24 cellular contexts compared by ENCODE assay signal in genomic region chr3:133016838-133017309, GRCh38. TPM values are rescaled to one million over a fixed set of nuclear protein-coding genes. Genes with fewer than 3 reads are reported as not detected.
"Had no signal": no experiment of that assay in that cellular context is flagged by ENCODE, and none has a peak within 500 bp of the region (broad histone marks: within the 10 kb centered on the region; RNA-seq: fewer than 3 reads in every experiment).

No MANE protein-coding gene starts in this region.

- H3K27me3 ChIP-seq: adrenal gland had no signal

- ATAC-seq: activated CD8-positive, alpha-beta T cell treated with anti-CD3 and anti-CD28 coated beads for 36 hours; activated T-cell treated with anti-CD3 and anti-CD28 coated beads, Interleukin-2, amount 50 U/mL, for 72 hours had no signal

- H3K27ac ChIP-seq: adrenal gland, PC-9, SK-N-MC, WERI-Rb-1 had no signal

- FAIRE-seq: colon had no signal

- H3K4me1 ChIP-seq: adrenal gland had no signal

- H3K36me3 ChIP-seq: adrenal gland, WERI-Rb-1 had no signal

- H3K4me1 Mint-ChIP-seq: activated naive CD8-positive, alpha-beta T cell treated with anti-CD3 and anti-CD28 coated beads, Interleukin-2, amount 10 ng/mL, durations not matched to agents 7 days and 5 days had no signal

- H3K4me3 ChIP-seq: adrenal gland, PC-9, SK-N-MC had no signal

- H2AFZ ChIP-seq: PC-9 had no signal

- H3K27ac Mint-ChIP-seq: activated CD8-positive, alpha-beta T cell treated with anti-CD3 and anti-CD28 coated beads for 36 hours; activated naive CD8-positive, alpha-beta T cell treated with anti-CD3 and anti-CD28 coated beads, Interleukin-2, amount 10 ng/mL, durations not matched to agents 7 days and 5 days; activated T-cell treated with anti-CD3 and anti-CD28 coated beads, Interleukin-2, amount 50 U/mL, for 72 hours; T-helper 1 cell treated with Interleukin-12 subunit alpha and Interleukin-12 subunit beta and Interleukin-4 antibody, amounts not matched to agents 30 μg/mL and 1 μg/mL, for 36 hours had no signal

- H3K9me3 ChIP-seq: adrenal gland had no signal

- H3K36me3 Mint-ChIP-seq: activated naive CD8-positive, alpha-beta T cell treated with anti-CD3 and anti-CD28 coated beads, Interleukin-2, amount 10 ng/mL, durations not matched to agents 7 days and 5 days had no signal

- H3K4me3 Mint-ChIP-seq: activated CD8-positive, alpha-beta T cell treated with anti-CD3 and anti-CD28 coated beads for 36 hours; activated naive CD8-positive, alpha-beta T cell treated with anti-CD3 and anti-CD28 coated beads, Interleukin-2, amount 10 ng/mL, durations not matched to agents 7 days and 5 days; activated T-cell treated with anti-CD3 and anti-CD28 coated beads, Interleukin-2, amount 50 U/mL, for 72 hours; T-helper 1 cell treated with Interleukin-12 subunit alpha and Interleukin-12 subunit beta and Interleukin-4 antibody, amounts not matched to agents 30 μg/mL and 1 μg/mL, for 36 hours had no signal

- DNase-seq: activated CD4-positive, alpha-beta T cell treated with anti-CD3 and anti-CD28 coated beads for 4 hours; activated CD8-positive, alpha-beta memory T cell treated with anti-CD3 and anti-CD28 coated beads, Interleukin-2, amount 50 U/mL, for 4 hours; activated CD8-positive, alpha-beta T cell treated with anti-CD3 and anti-CD28 coated beads for 36 hours; activated naive CD4-positive, alpha-beta T cell treated with anti-CD3 and anti-CD28 coated beads, Interleukin-2, amount 50 U/mL, for 16 hours; activated naive CD8-positive, alpha-beta T cell treated with anti-CD3 and anti-CD28 coated beads, Interleukin-2, amount 10 ng/mL, durations not matched to agents 7 days and 5 days; activated T-cell treated with anti-CD3 and anti-CD28 coated beads, Interleukin-2, amount 50 U/mL, for 72 hours; adrenal gland; anterior cingulate cortex; cerebellar nuclear complex; MV-4-11; NCI-H1092 treated with DMSO at 0.1 percent for 48 hours; NCI-H1417 treated with DMSO at 0.1 percent for 48 hours; NCI-H1694; NCI-H2029; NCI-H510A treated with DMSO at 0.1 percent for 48 hours; NCI-H69; PC-9; SIG-M5; SW 1271; WERI-Rb-1 had no signal

- H3K4me2 ChIP-seq: PC-9 had no signal

RNA-seq across cellular contexts. Expression of gene TMEM108, which starts 21.3 kb away (rescaled TPM):
- total RNA-seq: activated CD8-positive, alpha-beta T cell treated with anti-CD3 and anti-CD28 coated beads for 36 hours; activated naive CD8-positive, alpha-beta T cell treated with anti-CD3 and anti-CD28 coated beads, Interleukin-2, amount 10 ng/mL, durations not matched to agents 7 days and 5 days; MCF 10A; PC-9 had no signal
